Comparison of ENCODE assay signal across 27 cellular contexts in the genomic region with DNA sequence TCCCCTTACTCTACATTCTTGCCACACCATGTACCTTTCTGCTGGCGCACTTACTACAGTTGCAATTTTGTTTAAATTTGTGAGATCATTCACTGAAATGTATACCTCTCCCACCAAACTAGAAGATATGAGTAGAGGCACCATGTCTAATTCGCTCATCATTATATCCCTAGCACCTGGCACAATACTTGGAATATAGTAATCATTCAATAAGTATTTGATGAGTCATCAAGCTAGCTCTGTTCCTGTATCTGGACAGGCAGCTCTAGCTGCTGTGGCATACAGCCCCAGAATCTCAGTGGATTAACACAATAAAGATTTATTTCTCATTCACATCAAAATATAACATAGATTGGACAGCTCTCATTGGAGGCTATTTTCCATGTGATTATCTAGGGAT.
DNase-seq lines count a peak whose midpoint lies in the region; ATAC-seq and TF ChIP-seq lines count a peak whose summit lies in the region.
"Had no signal": no experiment of that assay in that cellular context is flagged by ENCODE, and none has a peak within 500 bp of the region (broad histone marks: within the 10 kb centered on the region; RNA-seq: fewer than 3 reads in every experiment).

No MANE protein-coding gene starts in this region.

- H4K5ac ChIP-seq in IMR-90 (ENCODE audit: low read depth, low read length), result no peak overlapping the region

- no peak overlapping the region for H2AFZ ChIP-seq in IMR-90 (replicated peaks; ENCODE audit: low read length, poor library complexity)

- H3K4me3 ChIP-seq in AG10803 (ENCODE audit: low read length) (no peak overlapping the region), IMR-90 (ENCODE audit: insufficient read depth, low read depth, low read length) (no peak overlapping the region), fibroblast of pulmonary artery (replicated peaks; ENCODE audit: low read depth, low read length) (no peak overlapping the region)
- H3K4me3 ChIP-seq: dorsolateral prefrontal cortex, heart left ventricle, K562, lung, mucosa of descending colon, Peyer's patch, SK-N-MC, upper lobe of left lung had no signal

- H3K4me1 ChIP-seq in IMR-90 (ENCODE audit: control insufficient read depth, insufficient read depth, low read length), result no peaks in the 10 kb centered on the region
- H3K4me1 ChIP-seq: Caco-2, heart left ventricle, Peyer's patch, upper lobe of left lung had no signal

- no CpG with 5 or more reads among the region's 2 CpGs for WGBS in IMR-90 (ENCODE audit: extremely low coverage in 2 of 2, insufficient read length in 1 of 2), 2 experiments

- in situ Hi-C loops in IMR-90 (cut with MboI; ENCODE audit: low sequenced_read_pairs), result no loop called here

- H2AK5ac ChIP-seq in IMR-90 (ENCODE audit: low read depth, low read length), result no peak overlapping the region

- no peak for TF ChIP-seq RAD21 in IMR-90 (IDR thresholded peaks at IDR 0.05; ENCODE audit: low read length)

- H3K27ac ChIP-seq in IMR-90 (ENCODE audit: insufficient read depth, low read length), result no peak overlapping the region
- H3K27ac ChIP-seq: C4-2B, dorsolateral prefrontal cortex, heart left ventricle, Peyer's patch, SK-N-MC, upper lobe of left lung had no signal

- H3K14ac ChIP-seq in IMR-90 (replicated peaks; ENCODE audit: low read depth, low read length), result no peak overlapping the region

- TF ChIP-seq CTCF in AG10803 (conservative IDR thresholded peaks at IDR 0.05; ENCODE audit: low read length) (no peak), IMR-90 (conservative IDR thresholded peaks at IDR 0.05; ENCODE audit: low read depth, low read length) (no peak), fibroblast of pulmonary artery (IDR thresholded peaks at IDR 0.05; ENCODE audit: low read length, missing control alignments) (no peak)

- no peak overlapping the region for H4K91ac ChIP-seq in IMR-90 (ENCODE audit: insufficient read depth, low read depth, low read length)

- DNase-seq in AG10803 (ENCODE audit: low read depth), result peak; percentile 8
- DNase-seq in IMR-90, result no peak
- peak; percentile 39 for DNase-seq in astrocyte of the hippocampus (ENCODE audit: low read depth, low spot score)
- peak; percentile 17 for DNase-seq in fibroblast of pulmonary artery (ENCODE audit: low read depth)
- no peak for DNase-seq in NCI-H2081 treated with DMSO at 0.1 percent for 48 hours (lab: John Stamatoyannopoulos, UW)
- no peak for DNase-seq in DMS114 treated with DMSO at 0.1 percent for 48 hours (lab: John Stamatoyannopoulos, UW; ENCODE audit: unreplicated experiment)
- no peak for DNase-seq in HuH-7.5 (ENCODE audit: low spot score)
- DNase-seq: activated CD8-positive, alpha-beta T cell treated with anti-CD3 and anti-CD28 coated beads, Interleukin-2, amount 10 ng/mL, durations not matched to agents 7 days and 5 days; activated naive CD8-positive, alpha-beta T cell treated with anti-CD3 and anti-CD28 coated beads for 36 hours; aorta; Caco-2; cerebellar nuclear complex; dorsolateral prefrontal cortex; heart left ventricle; mucosa of descending colon; NCI-H1417 treated with DMSO at 0.1 percent for 48 hours; NCI-H2081; NCI-H345; Peyer's patch; small intestine; stimulated activated CD4-positive, alpha-beta T cell treated with anti-CD3 and anti-CD28 coated beads, Interleukin-4, amount 100 ng/mL, for 1 hour; upper lobe of left lung had no signal

- no peaks in the 10 kb centered on the region for H3K36me3 ChIP-seq in IMR-90 (ENCODE audit: control insufficient read depth, insufficient read depth, low read length)
- H3K36me3 ChIP-seq: heart left ventricle, Peyer's patch, upper lobe of left lung had no signal

- no peaks in the 10 kb centered on the region for H3K27me3 ChIP-seq in IMR-90 (ENCODE audit: control insufficient read depth, insufficient read depth, low read length)
- H3K27me3 ChIP-seq: Peyer's patch, upper lobe of left lung had no signal

- ATAC-seq in IMR-90 (ENCODE audit: low read depth) (no peak), GM19023 (IDR thresholded peaks at IDR 0.05; ENCODE audit: unreplicated experiment) (no peak)
- ATAC-seq: activated CD8-positive, alpha-beta T cell treated with anti-CD3 and anti-CD28 coated beads, Interleukin-2, amount 10 ng/mL, durations not matched to agents 7 days and 5 days; heart left ventricle; K562; mucosa of descending colon had no signal

- no peak overlapping the region for H3K56ac ChIP-seq in IMR-90 (ENCODE audit: extremely low read depth, insufficient read depth, low read length)

- intact Hi-C loops in IMR-90 (cut with micrococcal nuclease), result no loop called here

- no peak overlapping the region for H3K23ac ChIP-seq in IMR-90 (ENCODE audit: low read depth, low read length)

- no peak overlapping the region for H2AK9ac ChIP-seq in IMR-90 (replicated peaks; ENCODE audit: low read depth, low read length, poor library complexity)

- CTCF ChIA-PET in IMR-90 (lab: Yijun Ruan, JAX), result no interaction called here

- dilution Hi-C loops in IMR-90 (cut with HindIII; ENCODE audit: low sequenced_read_pairs, unreplicated experiment), result no loop called here

- H4K20me1 ChIP-seq in IMR-90 (ENCODE audit: insufficient read depth, low read length), result no peaks in the 10 kb centered on the region

- POLR2A ChIA-PET in IMR-90 (lab: Charles Lee; ENCODE audit: unreplicated experiment), result no interaction called here

- H3K4ac ChIP-seq in IMR-90 (ENCODE audit: low read depth, low read length), result no peak overlapping the region

- no peak overlapping the region for H3K9ac ChIP-seq in IMR-90 (ENCODE audit: low read depth, low read length)

- no TSS peak for BruUV-seq in IMR-90 (replicated peaks; lab: Mats Ljungman, UMichigan)

- H3K4me2 ChIP-seq in IMR-90 (ENCODE audit: low read depth, low read length), result no peak overlapping the region

- H2BK120ac ChIP-seq in IMR-90 (ENCODE audit: low read depth, low read length), result no peak overlapping the region

- no peak overlapping the region for H2BK15ac ChIP-seq in IMR-90 (ENCODE audit: low read depth, low read length)

- no peaks in the 10 kb centered on the region for H3K9me1 ChIP-seq in IMR-90 (ENCODE audit: insufficient read depth, low read length)

- H4K8ac ChIP-seq in IMR-90 (ENCODE audit: low read depth in 2 of 2, low read length in 2 of 2), result no peak overlapping the region

- no peak overlapping the region for H2BK5ac ChIP-seq in IMR-90 (ENCODE audit: low read depth, low read length, poor library complexity, severe bottlenecking)

- TF ChIP-seq POLR2A in IMR-90 (IDR thresholded peaks at IDR 0.05; ENCODE audit: low read depth, low read length), result no peak

- no peaks in the 10 kb centered on the region for H3K79me1 ChIP-seq in IMR-90 (ENCODE audit: low read depth in 1 of 2, low read length in 2 of 2)

- H3K18ac ChIP-seq in IMR-90 (ENCODE audit: low read depth, low read length), result no peak overlapping the region

- no peak overlapping the region for H2BK20ac ChIP-seq in IMR-90 (ENCODE audit: low read depth, low read length)

- no peaks in the 10 kb centered on the region; the same call in 1 of the 2 replicates for H3K9me3 ChIP-seq in IMR-90 (ENCODE audit: control insufficient read depth, insufficient read depth, low read length)
- H3K9me3 ChIP-seq: Caco-2, heart left ventricle, mucosa of descending colon, Peyer's patch had no signal

TF ChIP-seq in IMR-90, 13 proteins besides CTCF, POLR2A, EP300 and RAD21:
- TF ChIP-seq MXI1 (IDR thresholded peaks at IDR 0.05; ENCODE audit: borderline replicate concordance, low read depth, low read length), result no peak
- no peak for TF ChIP-seq MAZ (IDR thresholded peaks at IDR 0.05; ENCODE audit: borderline replicate concordance, low read depth, low read length)
- peak; percentile 5; the same call in 1 of the 2 replicates for TF ChIP-seq FOS (IDR thresholded peaks at IDR 0.05; ENCODE audit: low read depth, low read length)
- TF ChIP-seq ELK1 (IDR thresholded peaks at IDR 0.05; ENCODE audit: borderline replicate concordance, low read depth, low read length), result no peak
- no peak for TF ChIP-seq RCOR1 (IDR thresholded peaks at IDR 0.05; ENCODE audit: insufficient replicate concordance, low read length)
- no peak for TF ChIP-seq BHLHE40 (IDR thresholded peaks at IDR 0.05; ENCODE audit: low read depth, low read length)
- 0 out of 2 replicates have a peak, but pooled peaks have one; percentile 20 for TF ChIP-seq MAFK (IDR thresholded peaks at IDR 0.05; ENCODE audit: low read depth, low read length)

Comparison
In these comparisons a context has a peak if more than half of its experiments do, and no peak if none do; other contexts are left out.
1. DNase-seq: peak in AG10803 (single experiment), astrocyte of the hippocampus (single experiment) and fibroblast of pulmonary artery (single experiment); none in IMR-90 (single experiment), NCI-H2081 treated with DMSO at 0.1 percent for 48 hours (single experiment), DMS114 treated with DMSO at 0.1 percent for 48 hours (single experiment) and HuH-7.5 (single experiment).